ENCODE assay signal across 8 cellular contexts in the genomic region with DNA sequence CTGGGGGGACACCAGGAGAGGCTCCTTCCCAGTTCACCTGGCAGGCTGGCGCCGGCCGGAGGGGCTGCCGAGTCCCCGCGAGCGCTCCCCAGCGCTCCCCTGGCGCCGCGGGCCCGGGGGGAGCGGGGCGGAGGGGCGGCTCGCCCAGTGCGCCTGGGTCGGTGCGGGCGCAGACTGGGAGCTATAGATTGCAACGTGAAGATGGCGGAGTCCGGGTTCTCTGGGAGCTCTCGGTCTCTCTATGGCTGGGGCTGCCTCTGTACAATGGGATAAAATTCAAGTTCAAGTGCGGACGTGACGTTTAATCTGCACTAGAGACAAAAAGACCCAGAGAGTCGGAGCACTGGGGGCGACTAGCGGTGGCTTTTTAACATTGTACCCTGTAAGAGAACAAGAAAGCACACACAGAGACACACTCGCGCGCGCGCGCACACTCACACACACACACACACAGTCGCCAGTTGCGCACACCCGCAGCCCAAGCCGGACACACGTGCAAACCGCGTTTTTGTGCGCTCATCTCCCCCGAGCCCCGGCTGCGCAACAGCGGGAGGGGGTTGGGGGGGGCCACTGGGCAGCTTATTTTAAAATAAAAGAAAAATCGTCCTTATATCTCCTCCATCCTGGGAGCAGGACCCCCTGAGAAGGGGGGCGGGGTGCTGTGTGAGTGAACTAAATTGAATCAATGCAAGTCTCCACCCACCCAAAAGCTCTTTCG. TPM values are rescaled to one million over a fixed set of nuclear protein-coding genes. Genes with fewer than 3 reads are reported as not detected.
DNase-seq lines count a peak whose midpoint lies in the region; ATAC-seq and TF ChIP-seq lines count a peak whose summit lies in the region.

A gene (minus strand): TSS at position 247 of the 718 bp plus-strand sequence. CDS start 979 bp downstream, outside the sequence.

- peaks cover 23% of the 10 kb centered on the region for H3K4me1 Mint-ChIP-seq in activated CD8-positive, alpha-beta T cell treated with anti-CD3 and anti-CD28 coated beads for 36 hours (ENCODE audit: low read depth)

- H3K36me3 ChIP-seq in BE2C = no peaks in the 10 kb centered on the region

- H3K9me3 ChIP-seq in BE2C = no peaks in the 10 kb centered on the region

- H3K27me3 ChIP-seq in BE2C = peaks cover 94% of the 10 kb centered on the region

- peak; percentile 83 for DNase-seq in BE2C
- peak; percentile 99 for DNase-seq in NCI-H748 treated with DMSO at 0.1 percent for 48 hours (lab: John Stamatoyannopoulos, UW)
- DNase-seq in activated CD8-positive, alpha-beta T cell treated with anti-CD3 and anti-CD28 coated beads for 36 hours = peak; percentile 98
- DNase-seq in effector CD4-positive, alpha-beta T cell = peak; percentile 83
- peak; percentile 1 for DNase-seq in midbrain (lab: John Stamatoyannopoulos, UW)
- peak; percentile 74 to 82 for DNase-seq in stimulated activated CD8-positive, alpha-beta memory T cell treated with anti-CD3 and anti-CD28 coated beads, Interleukin-2, amount 100 ng/mL, for 48 hours (ENCODE audit: low read depth in 2 of 2)

- H3K9me3 Mint-ChIP-seq in activated CD8-positive, alpha-beta T cell treated with anti-CD3 and anti-CD28 coated beads for 36 hours = no peaks in the 10 kb centered on the region

- H3K27ac Mint-ChIP-seq in activated CD8-positive, alpha-beta T cell treated with anti-CD3 and anti-CD28 coated beads for 36 hours = peak within 1 kb of the TSS; percentile 96

- H3K4me3 Mint-ChIP-seq in activated CD8-positive, alpha-beta T cell treated with anti-CD3 and anti-CD28 coated beads for 36 hours = peak within 1 kb of the TSS; percentile 86

- H3K27me3 Mint-ChIP-seq in activated CD8-positive, alpha-beta T cell treated with anti-CD3 and anti-CD28 coated beads for 36 hours = peaks cover 2% of the 10 kb centered on the region

- H3K4me3 ChIP-seq in BE2C (ENCODE audit: low read depth, low read length) = peak within 1 kb of the TSS; percentile 65

- POLR2A ChIA-PET in activated CD8-positive, alpha-beta T cell treated with anti-CD3 and anti-CD28 coated beads for 36 hours (lab: Charles Lee) = interaction anchor here (0.6 to 15.9 kb wide), 27 partner anchors 11 to 1333 kb away, joined by 3 to 496 read pairs (median 4); no protein-coding TSS in a partner anchor

- peak; percentile 63 for TF ChIP-seq CTCF in BE2C (IDR thresholded peaks at IDR 0.05; ENCODE audit: low read depth, low read length)
- peak; percentile 67 for TF ChIP-seq CTCF in activated CD8-positive, alpha-beta T cell treated with anti-CD3 and anti-CD28 coated beads for 36 hours (IDR thresholded peaks at IDR 0.05)

- H3K36me3 Mint-ChIP-seq in activated CD8-positive, alpha-beta T cell treated with anti-CD3 and anti-CD28 coated beads for 36 hours (ENCODE audit: low read depth) = peaks cover 27% of the 10 kb centered on the region

- CTCF ChIA-PET in activated CD8-positive, alpha-beta T cell treated with anti-CD3 and anti-CD28 coated beads for 36 hours (lab: Charles Lee) = interaction anchor here (0.6 to 1.8 kb wide), 15 partner anchors 10 to 1294 kb away, joined by 3 to 8 read pairs (median 3); no protein-coding TSS in a partner anchor

- no peaks in the 10 kb centered on the region for H3K4me1 ChIP-seq in BE2C

- intact Hi-C loops in activated CD8-positive, alpha-beta T cell treated with anti-CD3 and anti-CD28 coated beads for 36 hours (cut with micrococcal nuclease) = loop anchor here (5.0 kb wide), 1 partner anchor 1295 kb away; no protein-coding TSS in a partner anchor

- ATAC-seq in GM19324 (IDR thresholded peaks at IDR 0.05; ENCODE audit: low FRiP score, unreplicated experiment) (peak; percentile 68), HG03521 (IDR thresholded peaks at IDR 0.05; ENCODE audit: unreplicated experiment) (peak; percentile 78)
- peak; percentile 72 for ATAC-seq in activated CD8-positive, alpha-beta T cell treated with anti-CD3 and anti-CD28 coated beads for 36 hours

RNA-seq across cellular contexts. Expression of the gene that starts here (rescaled TPM):
- polyA plus RNA-seq in BE2C (2012; ENCODE audit: insufficient read depth, insufficient read length, low read depth) = not detected
- 10 to 100 TPM; 48.5 to 53.0 TPM for total RNA-seq in activated CD8-positive, alpha-beta T cell treated with anti-CD3 and anti-CD28 coated beads for 36 hours

Comparison
In these comparisons a context has a peak if more than half of its experiments do, and no peak if none do; other contexts are left out.
1. Peak in every context shown above with its lines: DNase-seq, ATAC-seq and H3K4me3 ChIP-seq.
2. DNase-seq: peak in every context shown above with its lines; median percentile 99 in NCI-H748 treated with DMSO at 0.1 percent for 48 hours; 98 in activated CD8-positive, alpha-beta T cell treated with anti-CD3 and anti-CD28 coated beads for 36 hours; 83 in BE2C; 83 in effector CD4-positive, alpha-beta T cell; 78 in stimulated activated CD8-positive, alpha-beta memory T cell treated with anti-CD3 and anti-CD28 coated beads, Interleukin-2, amount 100 ng/mL, for 48 hours; 1 in midbrain.